In genomic region chr5:168076561-168076991, GRCh38 we compare ENCODE assay signal across 1 cellular context.
TF ChIP-seq lines count a peak whose summit lies in the region.

No MANE protein-coding gene starts in this region.

TF ChIP-seq in GM23338, 12 proteins besides CTCF, POLR2A, EP300 and RAD21 (continued from another document):
- TF ChIP-seq ETS1 (IDR thresholded peaks at IDR 0.05) (no peak), EZH2phosphoT487 (IDR thresholded peaks at IDR 0.05; ENCODE audit: unreplicated experiment) (no peak), JUNB (IDR thresholded peaks at IDR 0.05; ENCODE audit: unreplicated experiment) (no peak), POLR2AphosphoS5 (IDR thresholded peaks at IDR 0.05; ENCODE audit: low read depth) (no peak)
